Comparison of ENCODE assay signal across 15 cellular contexts in the genomic region with DNA sequence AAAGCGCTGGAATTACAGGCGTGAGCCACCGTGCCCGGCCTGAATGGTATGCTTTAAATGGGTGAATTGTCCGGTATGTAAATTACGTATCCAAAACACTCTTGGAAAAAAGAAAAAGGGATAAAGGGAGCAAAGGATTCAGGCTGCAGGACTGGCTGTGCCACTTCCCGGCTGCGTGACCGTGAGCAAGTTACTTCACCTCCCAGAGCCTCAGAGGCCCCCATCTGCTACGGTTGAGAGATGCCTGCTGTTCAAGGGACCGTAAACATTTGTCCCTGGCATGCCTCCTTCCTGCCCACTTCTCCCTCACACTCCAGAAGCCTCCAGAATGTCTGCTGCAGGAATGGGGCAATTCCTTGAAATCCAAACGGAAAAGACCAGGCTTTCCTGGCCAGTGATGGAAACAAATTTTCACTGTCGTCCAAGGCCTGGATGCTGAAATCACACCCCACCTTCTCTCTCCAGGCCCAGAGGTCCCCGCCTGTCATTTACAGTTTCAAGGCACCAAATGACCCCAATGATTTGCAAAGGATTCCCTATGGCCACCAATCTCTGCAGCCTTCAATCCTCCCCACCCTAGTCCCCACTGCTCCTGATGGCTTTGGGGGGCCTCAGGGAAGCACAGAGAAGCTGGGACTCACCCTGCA. TPM values are rescaled to one million over a fixed set of nuclear protein-coding genes. Genes with fewer than 3 reads are reported as not detected.
A peak's percentile ranks its signal among the peaks of the same experiment; 100 is the strongest.
DNase-seq lines count a peak whose midpoint lies in the region; ATAC-seq and TF ChIP-seq lines count a peak whose summit lies in the region.
"Had no signal": no experiment of that assay in that cellular context is flagged by ENCODE, and none has a peak within 500 bp of the region (broad histone marks: within the 10 kb centered on the region; RNA-seq: fewer than 3 reads in every experiment).

No MANE protein-coding gene starts in this region.

- intact Hi-C loops in CD14-positive monocyte (cut with micrococcal nuclease), result loop anchor here (5.0 kb wide), 2 partner anchors 32 to 37 kb away; no protein-coding TSS in a partner anchor

- H3K9me3 Mint-ChIP-seq in CD14-positive monocyte (no peaks in the 10 kb centered on the region), chondrocyte (ENCODE audit: low read depth) (no peaks in the 10 kb centered on the region), neural crest cell (no peaks in the 10 kb centered on the region)

- H3K27me3 Mint-ChIP-seq in CD14-positive monocyte (ENCODE audit: low read depth in 3 of 3), result peaks cover 1 to 29% (median 3%) of the 10 kb centered on the region in 3 donors
- no peaks in the 10 kb centered on the region for H3K27me3 Mint-ChIP-seq in chondrocyte (ENCODE audit: low read depth)
- H3K27me3 Mint-ChIP-seq in neural crest cell (ENCODE audit: low read depth), result no peaks in the 10 kb centered on the region

- DNase-seq in CD14-positive monocyte (ENCODE audit: low spot score) (no peak), NCI-H2171 (lab: John Stamatoyannopoulos, UW) (peak; percentile 63), chondrocyte (ENCODE audit: low spot score) (no peak), neural crest cell (ENCODE audit: low read depth, low spot score) (no peak), NCI-H2196 treated with DMSO at 0.1 percent for 48 hours (lab: John Stamatoyannopoulos, UW; ENCODE audit: unreplicated experiment) (no peak)
- DNase-seq in stimulated activated CD4-positive, alpha-beta T cell treated with anti-CD3 and anti-CD28 coated beads, Interleukin-1b, Interleukin-23, amount 100 ng/mL, for 48 hours, result no peak
- DNase-seq: EL; foreskin fibroblast; HCEC 1CT; islet precursor cell; NCI-H1105; NCI-H748 treated with DMSO at 0.1 percent for 48 hours; stimulated activated CD4-positive, alpha-beta T cell treated with anti-CD3 and anti-CD28 coated beads, Interleukin-12 subunit alpha, Interleukin-12 subunit beta, amount 100 ng/mL, for 4 hours had no signal

- H3K4me1 Mint-ChIP-seq in CD14-positive monocyte, result peaks cover 77% of the 10 kb centered on the region
- H3K4me1 Mint-ChIP-seq in chondrocyte (ENCODE audit: low read depth), result peaks cover 32% of the 10 kb centered on the region
- peaks cover 30% of the 10 kb centered on the region for H3K4me1 Mint-ChIP-seq in neural crest cell

- H3K4me3 Mint-ChIP-seq in CD14-positive monocyte (peak overlapping the region in 1 of 2 donors; percentile 42), chondrocyte (ENCODE audit: unreplicated experiment) (no peak overlapping the region), neural crest cell (no peak overlapping the region)

- peak overlapping the region in 6 of 7 donors; percentile 63 to 97 (median 82) for H3K27ac Mint-ChIP-seq in CD14-positive monocyte
- peak overlapping the region; percentile 61 for H3K27ac Mint-ChIP-seq in chondrocyte (ENCODE audit: unreplicated experiment)
- H3K27ac Mint-ChIP-seq in neural crest cell (ENCODE audit: unreplicated experiment), result peak overlapping the region; percentile 83

- TF ChIP-seq CTCF in CD14-positive monocyte (IDR thresholded peaks at IDR 0.05) (no peak), chondrocyte (IDR thresholded peaks at IDR 0.05) (no peak), neural crest cell (conservative IDR thresholded peaks at IDR 0.05) (no peak)

- ATAC-seq in GM19467 (IDR thresholded peaks at IDR 0.05; ENCODE audit: unreplicated experiment) (no peak), HG03469 (IDR thresholded peaks at IDR 0.05; ENCODE audit: unreplicated experiment) (no peak)

- peaks cover 5 to 8% of the 10 kb centered on the region in 2 donors for H3K36me3 Mint-ChIP-seq in CD14-positive monocyte
- H3K36me3 Mint-ChIP-seq in chondrocyte (ENCODE audit: low read depth), result no peaks in the 10 kb centered on the region
- H3K36me3 Mint-ChIP-seq in neural crest cell (ENCODE audit: low read depth), result no peaks in the 10 kb centered on the region

RNA-seq across cellular contexts. Expression of a gene that starts 22.9 kb away (rescaled TPM):
- polyA plus RNA-seq in CD14-positive monocyte, result 100 to 1,000 TPM in 1 of 2 donors, 10 to 100 TPM in 1; 69.0 to 118 TPM
- total RNA-seq in chondrocyte, result 74.5 to 91.9 TPM (median 90.0 TPM) in 3 replicates
- total RNA-seq in neural crest cell, result 62.9 and 69.7 TPM in 2 replicates

RNA-seq across cellular contexts. Expression of a gene that starts 58.7 kb away (rescaled TPM):
- 100 to 1,000 TPM in 1 of 2 donors, 10 to 100 TPM in 1; 91.7 to 111 TPM for polyA plus RNA-seq in CD14-positive monocyte
- total RNA-seq in chondrocyte (12.5 to 15.3 TPM (median 14.0 TPM) in 3 replicates), neural crest cell (89.4 and 93.5 TPM in 2 replicates)
